Comparison of ENCODE assay signal across 1 cellular context in the genomic region with DNA sequence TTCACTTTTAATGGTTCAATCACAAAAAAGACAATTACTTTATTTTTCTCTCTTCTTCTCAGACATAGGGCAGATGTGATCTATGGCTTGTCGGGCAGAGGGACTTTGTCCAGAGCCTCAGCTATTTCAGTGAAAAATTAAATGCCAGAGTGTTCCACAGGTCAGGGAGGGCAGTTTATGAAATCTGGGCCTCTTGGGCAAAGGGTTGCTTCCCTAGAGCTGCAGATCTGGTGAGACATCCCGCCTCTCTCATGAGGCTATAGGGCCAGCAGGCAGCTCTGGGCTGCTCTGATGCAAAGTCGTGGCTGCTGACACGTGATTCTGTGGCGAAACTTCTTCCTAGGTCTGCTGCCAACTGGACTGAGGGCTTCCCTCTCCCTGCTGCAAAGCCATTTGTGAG.
TF ChIP-seq lines count a peak whose summit lies in the region.

No MANE protein-coding gene starts in this region.

TF ChIP-seq in H1, 55 proteins besides CTCF, POLR2A, EP300 and RAD21 (continued from another document):
- TF ChIP-seq POLR2AphosphoS5 (IDR thresholded peaks at IDR 0.05; ENCODE audit: low read depth, low read length) (no peak), ATF3 (IDR thresholded peaks at IDR 0.05; ENCODE audit: insufficient read depth, low read depth, low read length) (no peak), TAF7 (optimal IDR thresholded peaks at IDR 0.05; ENCODE audit: borderline replicate concordance, low read depth, low read length) (no peak), BCL11A (IDR thresholded peaks at IDR 0.05; ENCODE audit: low read depth in 2 of 2, low read length in 2 of 2) (no peak), RBBP5 (IDR thresholded peaks at IDR 0.05; ENCODE audit: borderline replicate concordance, low read depth, low read length) (no peak), SIN3A (conservative IDR thresholded peaks at IDR 0.05 in 1 of 2, IDR thresholded peaks at IDR 0.05 in 1 of 2; ENCODE audit: low read depth in 1 of 2, low read length in 2 of 2) (no peak), TAF1 (IDR thresholded peaks at IDR 0.05; ENCODE audit: low read depth, low read length) (no peak), GTF2F1 (IDR thresholded peaks at IDR 0.05; ENCODE audit: borderline replicate concordance, low read depth, low read length) (no peak)
- TF ChIP-seq, protein P1, sequence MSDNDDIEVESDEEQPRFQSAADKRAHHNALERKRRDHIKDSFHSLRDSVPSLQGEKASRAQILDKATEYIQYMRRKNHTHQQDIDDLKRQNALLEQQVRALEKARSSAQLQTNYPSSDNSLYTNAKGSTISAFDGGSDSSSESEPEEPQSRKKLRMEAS (IDR thresholded peaks at IDR 0.05) = no peak
- TF ChIP-seq, protein P2, sequence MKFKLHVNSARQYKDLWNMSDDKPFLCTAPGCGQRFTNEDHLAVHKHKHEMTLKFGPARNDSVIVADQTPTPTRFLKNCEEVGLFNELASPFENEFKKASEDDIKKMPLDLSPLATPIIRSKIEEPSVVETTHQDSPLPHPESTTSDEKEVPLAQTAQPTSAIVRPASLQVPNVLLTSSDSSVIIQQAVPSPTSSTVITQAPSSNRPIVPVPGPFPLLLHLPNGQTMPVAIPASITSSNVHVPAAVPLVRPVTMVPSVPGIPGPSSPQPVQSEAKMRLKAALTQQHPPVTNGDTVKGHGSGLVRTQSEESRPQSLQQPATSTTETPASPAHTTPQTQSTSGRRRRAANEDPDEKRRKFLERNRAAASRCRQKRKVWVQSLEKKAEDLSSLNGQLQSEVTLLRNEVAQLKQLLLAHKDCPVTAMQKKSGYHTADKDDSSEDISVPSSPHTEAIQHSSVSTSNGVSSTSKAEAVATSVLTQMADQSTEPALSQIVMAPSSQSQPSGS (IDR thresholded peaks at IDR 0.05; ENCODE audit: low read length) = no peak
